ENCODE assay signal across 1 cellular context in genomic region chr17:76178124-76178523, GRCh38.
TF ChIP-seq lines count a peak whose summit lies in the region.

No MANE protein-coding gene starts in this region.

TF ChIP-seq in HepG2, 621 proteins besides CTCF, POLR2A, EP300 and RAD21:
- 0 out of 2 replicates have a peak, but pooled peaks have one; percentile 25 for TF ChIP-seq HNRNPL (IDR thresholded peaks at IDR 0.05; ENCODE audit: low read depth, low read length)
- TF ChIP-seq SP4 (CRISPR knock-in tag; IDR thresholded peaks at IDR 0.05), result no peak
- TF ChIP-seq ZNF788 (CRISPR knock-in tag; IDR thresholded peaks at IDR 0.05; ENCODE audit: borderline replicate concordance), result 0 out of 2 replicates have a peak, but pooled peaks have one; percentile 19
TF ChIP-seq in HepG2: peak in this region for 2.
